ENCODE assay signal across 13 cellular contexts in genomic region chr7:101919363-101920115, GRCh38.
"Had no signal": no experiment of that assay in that cellular context is flagged by ENCODE, and none has a peak within 500 bp of the region (broad histone marks: within the 10 kb centered on the region; RNA-seq: fewer than 3 reads in every experiment).

No MANE protein-coding gene starts in this region.

- H3K27ac Mint-ChIP-seq: activated naive CD4-positive, alpha-beta T cell treated with anti-CD3 and anti-CD28 coated beads for 36 hours; activated T-helper 17 cell treated with anti-CD3 and anti-CD28 coated beads, Interleukin-2, amount 50 U/mL, for 72 hours; memory B cell had no signal

- H3K9me3 ChIP-seq: pancreas, transverse colon had no signal

- H3K9me3 Mint-ChIP-seq: activated naive CD4-positive, alpha-beta T cell treated with anti-CD3 and anti-CD28 coated beads for 36 hours; activated T-helper 17 cell treated with anti-CD3 and anti-CD28 coated beads, Interleukin-2, amount 50 U/mL, for 72 hours; memory B cell had no signal

- H3K4me3 ChIP-seq: pancreas, skin epidermis, transverse colon had no signal

- ATAC-seq: activated T-helper 17 cell treated with anti-CD3 and anti-CD28 coated beads, Interleukin-2, amount 50 U/mL, for 72 hours; left lobe of liver; pancreas had no signal

- DNase-seq: activated naive CD4-positive, alpha-beta T cell treated with anti-CD3 and anti-CD28 coated beads for 36 hours; activated T-cell treated with anti-CD3 and anti-CD28 coated beads for 4 hours; central memory CD4-positive, alpha-beta T cell; cortex of kidney; effector memory CD4-positive, alpha-beta T cell; substantia nigra; T1000; transverse colon had no signal

- H3K27me3 ChIP-seq: pancreas, transverse colon had no signal

- H3K27ac ChIP-seq: pancreas, skin epidermis, transverse colon had no signal
